ENCODE assay signal across 35 cellular contexts in genomic region chr6:113220832-113221231, GRCh38.
"Had no signal": no experiment of that assay in that cellular context is flagged by ENCODE, and none has a peak within 500 bp of the region (broad histone marks: within the 10 kb centered on the region; RNA-seq: fewer than 3 reads in every experiment).

No MANE protein-coding gene starts in this region.

- H3K27ac ChIP-seq: KMS-11 had no signal

- H3K4me2 ChIP-seq: KMS-11 had no signal

- H3K4me3 ChIP-seq: MG63 had no signal

- H3K27me3 ChIP-seq: MG63 had no signal

- H3K9ac ChIP-seq: KMS-11 had no signal

- DNase-seq: Karpas-422, Kasumi-1, KG1, MG63, MM.1S, MV-4-11, NCI-H1048, NCI-H1092, NCI-H1092 treated with DMSO at 0.1 percent for 48 hours, NCI-H1105, NCI-H1105 treated with DMSO at 0.1 percent for 48 hours, NCI-H1417, NCI-H1417 treated with DMSO at 0.1 percent for 48 hours, NCI-H1436, NCI-H1436 treated with DMSO at 0.1 percent for 48 hours, NCI-H146, NCI-H1694, NCI-H1694 treated with DMSO at 0.1 percent for 48 hours, NCI-H187, NCI-H187 treated with DMSO at 0.1 percent for 48 hours, NCI-H1930, NCI-H2029, NCI-H2029 treated with DMSO at 0.1 percent for 48 hours, NCI-H2081, NCI-H2081 treated with DMSO at 0.1 percent for 48 hours, NCI-H2107, NCI-H2171, NCI-H2171 treated with DMSO at 0.1 percent for 48 hours, NCI-H2227 treated with DMSO at 0.1 percent for 48 hours, NCI-H226, NCI-H345, NCI-H446, NCI-H446 treated with DMSO at 0.1 percent for 48 hours, NCI-H510A had no signal

- H3K36me3 ChIP-seq: MG63 had no signal

- H3K9me3 ChIP-seq: MG63 had no signal
